ENCODE assay signal across 21 cellular contexts in the genomic region with DNA sequence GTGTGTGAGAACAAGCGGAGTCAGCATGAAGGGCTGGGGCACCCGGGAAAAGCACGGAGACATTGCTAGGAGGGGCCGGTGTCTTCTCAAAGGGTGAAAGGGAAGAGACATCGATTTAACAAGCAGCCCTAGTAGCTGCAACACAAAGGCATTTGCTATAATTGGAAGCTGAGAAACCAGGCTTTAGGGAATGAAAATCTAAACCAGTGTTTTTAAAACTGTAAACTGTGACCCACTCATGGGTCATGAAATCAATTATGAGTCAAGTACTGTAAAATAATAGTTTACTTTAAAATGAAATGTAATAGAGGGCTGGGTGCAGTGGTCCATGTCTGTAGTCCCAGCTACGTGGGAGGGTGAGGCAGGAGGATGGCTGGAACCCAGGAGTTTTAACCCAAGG.
"Had no signal": no experiment of that assay in that cellular context is flagged by ENCODE, and none has a peak within 500 bp of the region (broad histone marks: within the 10 kb centered on the region; RNA-seq: fewer than 3 reads in every experiment).

No MANE protein-coding gene starts in this region.

- H3K36me3 Mint-ChIP-seq: activated naive CD4-positive, alpha-beta T cell treated with anti-CD3 and anti-CD28 coated beads, Interleukin-2, amount 10 ng/mL, durations not matched to agents 7 days and 5 days had no signal

- H3K27ac ChIP-seq: body of pancreas, epithelial cell of prostate, psoas muscle, sigmoid colon, stomach, thyroid gland, uterus had no signal

- H3K4me1 Mint-ChIP-seq: activated naive CD4-positive, alpha-beta T cell treated with anti-CD3 and anti-CD28 coated beads, Interleukin-2, amount 10 ng/mL, durations not matched to agents 7 days and 5 days; central memory CD8-positive, alpha-beta T cell; immature natural killer cell had no signal

- H3K9me3 Mint-ChIP-seq: activated naive CD4-positive, alpha-beta T cell treated with anti-CD3 and anti-CD28 coated beads, Interleukin-2, amount 10 ng/mL, durations not matched to agents 7 days and 5 days; activated T-helper 2 cell treated with anti-CD3 and anti-CD28 coated beads, Interferon-gamma antibody, Interleukin-2, Interleukin-4, amounts not matched to agents 10 μg/mL and 5 μg/mL and 100 μg/mL, durations not matched to agents 14 hours and 24 hours and 36 hours; central memory CD8-positive, alpha-beta T cell; dendritic cell treated with granulocyte-macrophage colony-stimulating factor and Interleukin-4, amounts not matched to agents 40 ng/mL and 50 ng/mL, for 4 days; effector memory CD8-positive, alpha-beta T cell; immature natural killer cell; T-helper 1 cell treated with Interleukin-12 subunit alpha and Interleukin-12 subunit beta and Interleukin-4 antibody, amounts not matched to agents 30 μg/mL and 1 μg/mL, for 36 hours had no signal

- H3K9me3 ChIP-seq: body of pancreas, thyroid gland, uterus had no signal

- H3K36me3 ChIP-seq: sigmoid colon, stomach, thyroid gland, uterus had no signal

- H3K4me3 ChIP-seq: body of pancreas, psoas muscle, sigmoid colon, stomach, thyroid gland, uterus had no signal

- H3K4me3 Mint-ChIP-seq: activated naive CD4-positive, alpha-beta T cell treated with anti-CD3 and anti-CD28 coated beads, Interleukin-2, amount 10 ng/mL, durations not matched to agents 7 days and 5 days; central memory CD8-positive, alpha-beta T cell; dendritic cell treated with granulocyte-macrophage colony-stimulating factor and Interleukin-4, amounts not matched to agents 40 ng/mL and 50 ng/mL, for 4 days; effector memory CD8-positive, alpha-beta T cell; immature natural killer cell; nephron; T-helper 1 cell treated with Interleukin-12 subunit alpha and Interleukin-12 subunit beta and Interleukin-4 antibody, amounts not matched to agents 30 μg/mL and 1 μg/mL, for 36 hours had no signal

- H3K27me3 ChIP-seq: body of pancreas, sigmoid colon, stomach, thyroid gland, uterus had no signal

- H3K27ac Mint-ChIP-seq: activated naive CD4-positive, alpha-beta T cell treated with anti-CD3 and anti-CD28 coated beads, Interleukin-2, amount 10 ng/mL, durations not matched to agents 7 days and 5 days; activated T-helper 2 cell treated with anti-CD3 and anti-CD28 coated beads, Interferon-gamma antibody, Interleukin-2, Interleukin-4, amounts not matched to agents 10 μg/mL and 5 μg/mL and 100 μg/mL, durations not matched to agents 14 hours and 24 hours and 36 hours; dendritic cell treated with granulocyte-macrophage colony-stimulating factor and Interleukin-4, amounts not matched to agents 40 ng/mL and 50 ng/mL, for 4 days; effector memory CD8-positive, alpha-beta T cell; immature natural killer cell; nephron; T-helper 1 cell treated with Interleukin-12 subunit alpha and Interleukin-12 subunit beta and Interleukin-4 antibody, amounts not matched to agents 30 μg/mL and 1 μg/mL, for 36 hours had no signal

- H3K27me3 Mint-ChIP-seq: activated naive CD4-positive, alpha-beta T cell treated with anti-CD3 and anti-CD28 coated beads, Interleukin-2, amount 10 ng/mL, durations not matched to agents 7 days and 5 days; central memory CD8-positive, alpha-beta T cell; dendritic cell treated with granulocyte-macrophage colony-stimulating factor and Interleukin-4, amounts not matched to agents 40 ng/mL and 50 ng/mL, for 4 days; effector memory CD8-positive, alpha-beta T cell had no signal

- ATAC-seq: body of pancreas; effector memory CD8-positive, alpha-beta T cell; left cardiac atrium; psoas muscle had no signal

- DNase-seq: activated CD4-positive, alpha-beta T cell treated with anti-CD3 and anti-CD28 coated beads, Interleukin-2, amount 50 U/mL, for 1 hour; activated naive CD4-positive, alpha-beta T cell treated with anti-CD3 and anti-CD28 coated beads, Interleukin-2, amount 10 ng/mL, durations not matched to agents 7 days and 5 days; activated T-cell treated with anti-CD3 and anti-CD28 coated beads for 4 hours; body of pancreas; effector memory CD8-positive, alpha-beta T cell; immature natural killer cell; left cardiac atrium; mammary epithelial cell; occipital lobe; psoas muscle; sigmoid colon; stimulated activated CD4-positive, alpha-beta T cell treated with anti-CD3 and anti-CD28 coated beads, Interleukin-4, amount 100 ng/mL, for 24 hours; stomach; thyroid gland; uterus had no signal
